ENCODE assay signal across 28 cellular contexts in the genomic region with DNA sequence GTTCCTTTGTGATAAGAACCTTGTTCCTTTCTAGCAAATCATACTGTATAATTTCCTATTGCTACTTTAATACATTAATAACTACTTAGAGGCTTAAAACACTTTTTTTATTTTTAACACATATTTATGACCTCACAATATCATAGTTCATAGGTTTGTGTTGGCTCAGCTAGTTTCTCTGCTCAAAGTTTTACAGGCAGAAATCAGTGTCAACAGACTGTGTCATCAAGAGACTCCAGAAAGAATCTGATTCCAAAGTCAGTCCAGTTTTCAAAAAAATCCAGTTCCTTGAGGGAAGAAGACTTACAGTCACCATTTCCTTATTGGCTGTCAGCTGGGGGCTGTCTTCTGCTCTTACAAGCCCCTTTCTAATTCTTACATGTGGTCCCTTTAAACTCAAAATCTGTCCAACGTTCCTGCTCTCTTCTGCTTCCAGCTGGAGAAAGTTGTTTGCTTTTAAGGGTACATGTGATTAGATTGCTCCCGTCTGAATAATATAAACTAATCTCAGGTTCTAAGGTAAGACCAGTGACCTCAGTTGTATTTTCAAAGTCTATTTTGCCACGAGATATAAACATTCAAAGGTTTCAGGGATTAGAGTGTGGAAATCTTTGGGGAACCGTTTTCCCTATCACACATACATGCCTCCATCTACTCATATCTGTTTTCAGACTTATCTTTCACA.
"Had no signal": no experiment of that assay in that cellular context is flagged by ENCODE, and none has a peak within 500 bp of the region (broad histone marks: within the 10 kb centered on the region; RNA-seq: fewer than 3 reads in every experiment).

No MANE protein-coding gene starts in this region.

- H3K4me1 ChIP-seq: colonic mucosa, esophagus squamous epithelium, gastroesophageal sphincter, heart left ventricle, left lung had no signal

- H3K27me3 ChIP-seq: colonic mucosa, esophagus squamous epithelium, gastroesophageal sphincter, heart left ventricle, hepatocyte, left lung had no signal

- H3K4me2 ChIP-seq: hepatocyte had no signal

- H3K36me3 Mint-ChIP-seq: immature natural killer cell, memory B cell had no signal

- H3K4me1 Mint-ChIP-seq: endodermal cell, immature natural killer cell, memory B cell had no signal

- H3K27me3 Mint-ChIP-seq: dendritic cell treated with granulocyte-macrophage colony-stimulating factor and Interleukin-4, amounts not matched to agents 40 ng/mL and 50 ng/mL, for 4 days; effector memory CD8-positive, alpha-beta T cell; memory B cell had no signal

- ATAC-seq: effector memory CD8-positive, alpha-beta T cell; esophagus mucosa; gastroesophageal sphincter; heart left ventricle; left colon; left lung; left ventricle myocardium superior had no signal

- H3K36me3 ChIP-seq: colonic mucosa, esophagus squamous epithelium, gastroesophageal sphincter, heart left ventricle, left lung had no signal

- H3K4me3 ChIP-seq: colonic mucosa, esophagus squamous epithelium, gastroesophageal sphincter, heart left ventricle, hepatocyte, left lung, lung had no signal

- H3K9me3 Mint-ChIP-seq: endodermal cell had no signal

- H3K27ac ChIP-seq: colonic mucosa, epithelial cell of prostate, esophagus squamous epithelium, gastroesophageal sphincter, heart left ventricle, hepatocyte, left lung had no signal

- H3K9me3 ChIP-seq: colonic mucosa, esophagus squamous epithelium, gastroesophageal sphincter, left lung had no signal

- H2AFZ ChIP-seq: hepatocyte had no signal

- H3K4me3 Mint-ChIP-seq: dendritic cell treated with granulocyte-macrophage colony-stimulating factor and Interleukin-4, amounts not matched to agents 40 ng/mL and 50 ng/mL, for 4 days; effector memory CD8-positive, alpha-beta T cell; endodermal cell; immature natural killer cell; memory B cell had no signal

- H3K79me2 ChIP-seq: hepatocyte had no signal

- DNase-seq: cerebellar nuclear complex; colonic mucosa; cortex of kidney; effector CD8-positive, alpha-beta T cell; effector memory CD8-positive, alpha-beta T cell; endodermal cell; esophagus squamous epithelium; foreskin fibroblast; foreskin melanocyte; heart left ventricle; hypothalamus; immature natural killer cell; islet precursor cell; kidney; kidney glomerular epithelial cell; left colon; left lung; left ventricle myocardium superior; mammary epithelial cell; mesendoderm; midbrain had no signal

- H3K27ac Mint-ChIP-seq: dendritic cell treated with granulocyte-macrophage colony-stimulating factor and Interleukin-4, amounts not matched to agents 40 ng/mL and 50 ng/mL, for 4 days; effector memory CD8-positive, alpha-beta T cell; endodermal cell; immature natural killer cell; memory B cell had no signal
